In genomic region chr12:80551897-80552296, GRCh38 we compare ENCODE assay signal across 11 cellular contexts.
DNase-seq lines count a peak whose midpoint lies in the region; ATAC-seq, FAIRE-seq and TF ChIP-seq lines count a peak whose summit lies in the region.
"Had no signal": no experiment of that assay in that cellular context is flagged by ENCODE, and none has a peak within 500 bp of the region (broad histone marks: within the 10 kb centered on the region; RNA-seq: fewer than 3 reads in every experiment).

No MANE protein-coding gene starts in this region.

- no peaks in the 10 kb centered on the region for H3K9me3 Mint-ChIP-seq in astrocyte (ENCODE audit: unreplicated experiment)
- peaks cover 0 to 2% of the 10 kb centered on the region in 2 donors for H3K9me3 Mint-ChIP-seq in activated T-cell treated with anti-CD3 and anti-CD28 coated beads, Interleukin-2, amount 50 U/mL, for 72 hours

- no peak for ATAC-seq in activated T-cell treated with anti-CD3 and anti-CD28 coated beads, Interleukin-2, amount 50 U/mL, for 72 hours (replicated peaks in 1 of 2)
- ATAC-seq in GM21576 (IDR thresholded peaks at IDR 0.05; ENCODE audit: unreplicated experiment) = no peak

- H3K79me2 ChIP-seq in astrocyte (ENCODE audit: insufficient read depth, low read length) (no peaks in the 10 kb centered on the region), keratinocyte (ENCODE audit: control insufficient read depth, insufficient read depth, low read length) (no peaks in the 10 kb centered on the region)

- H3K27me3 Mint-ChIP-seq in astrocyte (ENCODE audit: low read depth, unreplicated experiment) = no peaks in the 10 kb centered on the region
- no peaks in the 10 kb centered on the region for H3K27me3 Mint-ChIP-seq in activated T-cell treated with anti-CD3 and anti-CD28 coated beads, Interleukin-2, amount 50 U/mL, for 72 hours (ENCODE audit: low read depth)

- H3K36me3 ChIP-seq in astrocyte (ENCODE audit: insufficient read depth, low read length) (no peaks in the 10 kb centered on the region), keratinocyte (ENCODE audit: control insufficient read depth in 2 of 2, extremely low read depth in 1 of 2, insufficient read depth in 2 of 2, low read length in 2 of 2) (no peaks in the 10 kb centered on the region)

- H3K27ac ChIP-seq in astrocyte (ENCODE audit: low read depth, low read length) (peak overlapping the region; percentile 47), keratinocyte (ENCODE audit: control insufficient read depth, insufficient read depth, low read length) (no peak overlapping the region)

- H3K27me3 ChIP-seq in astrocyte (ENCODE audit: insufficient read depth, low read length) (no peaks in the 10 kb centered on the region), keratinocyte (ENCODE audit: control insufficient read depth, extremely low read depth, insufficient read depth, low read length) (no peaks in the 10 kb centered on the region)

- H3K27ac Mint-ChIP-seq in astrocyte (ENCODE audit: unreplicated experiment) = no peak overlapping the region
- H3K27ac Mint-ChIP-seq in activated T-cell treated with anti-CD3 and anti-CD28 coated beads, Interleukin-2, amount 50 U/mL, for 72 hours = no peak overlapping the region

- DNase-seq in AG09319 (ENCODE audit: extremely low read depth, low read depth) = peak; percentile 74
- DNase-seq in HS-5 (ENCODE audit: low read depth) = peak; percentile 98
- peak; percentile 98 for DNase-seq in astrocyte (ENCODE audit: low read depth)
- peak; percentile 26 for DNase-seq in keratinocyte (ENCODE audit: low read depth, low spot score)
- DNase-seq in NCI-H345 treated with DMSO at 0.1 percent for 48 hours (lab: John Stamatoyannopoulos, UW; ENCODE audit: unreplicated experiment) = no peak
- DNase-seq in activated T-cell treated with anti-CD3 and anti-CD28 coated beads, Interleukin-2, amount 50 U/mL, for 72 hours = no peak
- DNase-seq in NCI-H2081 (lab: John Stamatoyannopoulos, UW) = no peak
- DNase-seq: activated T-cell treated with anti-CD3 and anti-CD28 coated beads for 4 hours; effector CD4-positive, alpha-beta T cell; stimulated activated CD4-positive, alpha-beta T cell treated with anti-CD3 and anti-CD28 coated beads, Interleukin-12 subunit alpha, Interleukin-12 subunit beta, amount 100 ng/mL, for 4 hours had no signal

- H3K9me3 ChIP-seq in astrocyte (ENCODE audit: insufficient read depth, low read depth, low read length) = no peaks in the 10 kb centered on the region
- H3K9me3 ChIP-seq in keratinocyte (ENCODE audit: control insufficient read depth, low read depth, low read length) = no peaks in the 10 kb centered on the region

- H3K4me1 ChIP-seq in astrocyte (ENCODE audit: insufficient read depth, low read length) (peaks cover 27% of the 10 kb centered on the region), keratinocyte (ENCODE audit: control insufficient read depth, extremely low read depth, insufficient read depth, low read length) (peaks cover 20% of the 10 kb centered on the region)

- H3K36me3 Mint-ChIP-seq in astrocyte (ENCODE audit: low read depth, unreplicated experiment) = no peaks in the 10 kb centered on the region
- no peaks in the 10 kb centered on the region for H3K36me3 Mint-ChIP-seq in activated T-cell treated with anti-CD3 and anti-CD28 coated beads, Interleukin-2, amount 50 U/mL, for 72 hours (ENCODE audit: insufficient read depth in 2 of 2)

- TF ChIP-seq CTCF in AG09319 (IDR thresholded peaks at IDR 0.05; ENCODE audit: low read depth, low read length) = no peak
- no peak for TF ChIP-seq CTCF in astrocyte (IDR thresholded peaks at IDR 0.05; ENCODE audit: insufficient read depth, low read depth, low read length)
- no peak for TF ChIP-seq CTCF in keratinocyte (optimal IDR thresholded peaks at IDR 0.05 in 1 of 3, IDR thresholded peaks at IDR 0.05 in 1 of 3, conservative IDR thresholded peaks at IDR 0.05 in 1 of 3; ENCODE audit: extremely low read depth in 1 of 3, insufficient read depth in 2 of 3, low read length in 3 of 3)

- H3K9ac ChIP-seq in astrocyte (ENCODE audit: low read length) (no peak overlapping the region), keratinocyte (ENCODE audit: control insufficient read depth, extremely low read depth, insufficient read depth, low read length) (no peak overlapping the region)

- H4K20me1 ChIP-seq in astrocyte (ENCODE audit: insufficient read depth, low read length) = no peaks in the 10 kb centered on the region
- no peaks in the 10 kb centered on the region for H4K20me1 ChIP-seq in keratinocyte (ENCODE audit: control insufficient read depth, extremely low read depth, insufficient read depth, low read length)

- no peaks in the 10 kb centered on the region for H3K9me1 ChIP-seq in keratinocyte (ENCODE audit: control insufficient read depth, extremely low read depth, insufficient read depth, low read length)

- H2AFZ ChIP-seq in astrocyte (ENCODE audit: low read depth, low read length) = no peak overlapping the region
- H2AFZ ChIP-seq in keratinocyte (ENCODE audit: control insufficient read depth, low read length) = no peak overlapping the region

- no peak overlapping the region for H3K4me3 ChIP-seq in astrocyte (ENCODE audit: insufficient read depth, low read depth, low read length)
- no peak overlapping the region for H3K4me3 ChIP-seq in keratinocyte (ENCODE audit: control insufficient read depth in 2 of 3, extremely low read depth in 1 of 3, insufficient read depth in 2 of 3, low read depth in 1 of 3, low read length in 3 of 3)

- peak; percentile 97 for FAIRE-seq in astrocyte (lab: Jason Lieb, UNC)
- FAIRE-seq in keratinocyte (lab: Jason Lieb, UNC) = peak; percentile 70

- peak overlapping the region; percentile 43 for H3K4me2 ChIP-seq in astrocyte (ENCODE audit: low read length)
- H3K4me2 ChIP-seq in keratinocyte (ENCODE audit: control insufficient read depth, extremely low read depth, insufficient read depth, low read depth, low read length) = no peak overlapping the region

- H3K4me3 Mint-ChIP-seq in astrocyte (ENCODE audit: unreplicated experiment) = no peak overlapping the region
- H3K4me3 Mint-ChIP-seq in activated T-cell treated with anti-CD3 and anti-CD28 coated beads, Interleukin-2, amount 50 U/mL, for 72 hours = no peak overlapping the region

- peaks cover 18% of the 10 kb centered on the region for H3K4me1 Mint-ChIP-seq in astrocyte (ENCODE audit: low read depth, unreplicated experiment)
- no peaks in the 10 kb centered on the region for H3K4me1 Mint-ChIP-seq in activated T-cell treated with anti-CD3 and anti-CD28 coated beads, Interleukin-2, amount 50 U/mL, for 72 hours (ENCODE audit: low read depth)

- dilution Hi-C loops in keratinocyte (cut with MboI; ENCODE audit: extremely low pct_ligation_motif_present, low sequenced_read_pairs) = no loop called here

Comparison
In these comparisons a context has a peak if more than half of its experiments do, and no peak if none do; other contexts are left out.
1. DNase-seq: peak in AG09319 (single experiment), HS-5 (single experiment), astrocyte (single experiment) and keratinocyte (single experiment); none in NCI-H345 treated with DMSO at 0.1 percent for 48 hours (single experiment), activated T-cell treated with anti-CD3 and anti-CD28 coated beads, Interleukin-2, amount 50 U/mL, for 72 hours (0 of 2) and NCI-H2081 (0 of 2).